In the genomic region with DNA sequence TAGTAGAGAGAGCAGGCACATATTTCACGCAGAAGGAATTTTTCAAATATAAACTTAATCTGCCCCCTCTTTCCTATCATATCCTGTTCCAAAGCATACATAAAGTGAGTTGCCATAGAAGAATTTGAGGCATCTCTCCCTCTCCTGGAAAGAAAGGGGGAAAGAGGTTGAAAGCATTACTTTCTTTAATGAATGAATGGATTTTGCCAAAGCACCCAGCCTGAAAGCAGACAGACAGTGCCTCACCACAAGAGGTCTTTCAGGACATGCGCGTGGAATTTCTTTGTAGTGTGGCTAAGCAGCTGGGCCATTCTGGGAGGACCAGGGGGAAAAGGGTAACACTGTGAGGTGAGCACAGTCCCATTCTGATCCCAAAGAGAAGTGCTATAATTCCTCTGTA, we compare ENCODE assay signal across 15 cellular contexts.
DNase-seq lines count a peak whose midpoint lies in the region; ATAC-seq and TF ChIP-seq lines count a peak whose summit lies in the region.
"Had no signal": no experiment of that assay in that cellular context is flagged by ENCODE, and none has a peak within 500 bp of the region (broad histone marks: within the 10 kb centered on the region; RNA-seq: fewer than 3 reads in every experiment).

No MANE protein-coding gene starts in this region.

- ATAC-seq in lower lobe of right lung = no peak
- ATAC-seq in Right ventricle myocardium inferior = no peak
- ATAC-seq: heart right ventricle had no signal

- H3K27ac ChIP-seq in HUES48 (ENCODE audit: low read depth, low read length) (peak overlapping the region; percentile 70), mesendoderm (ENCODE audit: low read depth, low read length) (no peak overlapping the region), lower lobe of right lung (no peak overlapping the region), ascending aorta (no peak overlapping the region)
- H3K27ac ChIP-seq: BLaER1 treated with 17β-estradiol and CSF1 and Interleukin-3, amounts not matched to agents 10 nM and 100 nM; heart right ventricle; KMS-11; sigmoid colon; thyroid gland had no signal

- no peak overlapping the region for H2BK5ac ChIP-seq in mesendoderm (ENCODE audit: low read length)

- DNase-seq in AG10803 (ENCODE audit: low read depth) (peak; percentile 94), ecto neural progenitor cell (ENCODE audit: low spot score) (peak; percentile 57), mesendoderm (peak; percentile 68), lower lobe of right lung (no peak), Right ventricle myocardium inferior (ENCODE audit: missing footprints) (no peak), ascending aorta (ENCODE audit: low spot score in 2 of 2) (no peak)
- no peak for DNase-seq in activated CD8-positive, alpha-beta memory T cell treated with anti-CD3 and anti-CD28 coated beads for 24 hours
- DNase-seq: heart right ventricle, NCI-H2171, sigmoid colon, T-helper 2 cell, thyroid gland had no signal

- H3K18ac ChIP-seq in mesendoderm (ENCODE audit: low read length) = no peak overlapping the region

- H3K9ac ChIP-seq in HUES48 (ENCODE audit: low read depth, low read length) (no peak overlapping the region), mesendoderm (ENCODE audit: low read length) (no peak overlapping the region)
- H3K9ac ChIP-seq: BLaER1 treated with 17β-estradiol and CSF1 and Interleukin-3, amounts not matched to agents 10 nM and 100 nM; KMS-11 had no signal

- intact Hi-C loops in lower lobe of right lung (cut with DNase I) (no loop called here), Right ventricle myocardium inferior (cut with DNase I) (no loop called here), ascending aorta (cut with DNase I) (no loop called here)

- H3K27me3 ChIP-seq in HUES48 (ENCODE audit: control insufficient read depth, insufficient read depth, low read length) = no peaks in the 10 kb centered on the region
- no peaks in the 10 kb centered on the region for H3K27me3 ChIP-seq in mesendoderm (ENCODE audit: insufficient read depth, low read length, poor library complexity)
- no peaks in the 10 kb centered on the region for H3K27me3 ChIP-seq in lower lobe of right lung (ENCODE audit: low read depth)
- no peaks in the 10 kb centered on the region for H3K27me3 ChIP-seq in ascending aorta
- H3K27me3 ChIP-seq: BLaER1 treated with 17β-estradiol and CSF1 and Interleukin-3, amounts not matched to agents 10 nM and 100 nM; heart right ventricle; sigmoid colon; thyroid gland had no signal

- no peak overlapping the region for H3K4me3 ChIP-seq in AG10803 (ENCODE audit: low read length)
- H3K4me3 ChIP-seq in HUES48 (ENCODE audit: low read depth, low read length) = no peak overlapping the region
- H3K4me3 ChIP-seq in mesendoderm (ENCODE audit: low read length) = no peak overlapping the region
- H3K4me3 ChIP-seq in lower lobe of right lung = no peak overlapping the region
- H3K4me3 ChIP-seq in ascending aorta = no peak overlapping the region
- H3K4me3 ChIP-seq: BLaER1 treated with 17β-estradiol and CSF1 and Interleukin-3, amounts not matched to agents 10 nM and 100 nM; heart right ventricle; sigmoid colon; thyroid gland had no signal

- H2BK120ac ChIP-seq in mesendoderm (ENCODE audit: low read depth, low read length) = no peak overlapping the region

- H3K9me3 ChIP-seq in HUES48 (ENCODE audit: control insufficient read depth, insufficient read depth, low read length) (no peaks in the 10 kb centered on the region), lower lobe of right lung (no peaks in the 10 kb centered on the region), ascending aorta (no peaks in the 10 kb centered on the region)
- H3K9me3 ChIP-seq: BLaER1 treated with 17β-estradiol and CSF1 and Interleukin-3, amounts not matched to agents 10 nM and 100 nM; heart right ventricle; sigmoid colon; thyroid gland had no signal

- TF ChIP-seq CTCF in AG10803 (conservative IDR thresholded peaks at IDR 0.05; ENCODE audit: low read length) (peak; percentile 46), lower lobe of right lung (IDR thresholded peaks at IDR 0.05) (no peak), ascending aorta (IDR thresholded peaks at IDR 0.05) (no peak)

- H4K8ac ChIP-seq in mesendoderm (ENCODE audit: low read depth, low read length) = no peak overlapping the region

- H3K56ac ChIP-seq in mesendoderm (ENCODE audit: low read length) = no peak overlapping the region

- no peak overlapping the region for H2BK15ac ChIP-seq in mesendoderm (replicated peaks; ENCODE audit: low read depth)

- H3K4me2 ChIP-seq in mesendoderm (ENCODE audit: low read length) = no peak overlapping the region
- H3K4me2 ChIP-seq: BLaER1 treated with 17β-estradiol and CSF1 and Interleukin-3, amounts not matched to agents 10 nM and 100 nM; KMS-11 had no signal

- H3K4me1 ChIP-seq in HUES48 (ENCODE audit: control insufficient read depth, insufficient read depth, low read length) (peaks cover 36% of the 10 kb centered on the region), mesendoderm (ENCODE audit: control insufficient read depth, low read depth, low read length) (no peaks in the 10 kb centered on the region), lower lobe of right lung (no peaks in the 10 kb centered on the region), ascending aorta (no peaks in the 10 kb centered on the region)
- H3K4me1 ChIP-seq: BLaER1 treated with 17β-estradiol and CSF1 and Interleukin-3, amounts not matched to agents 10 nM and 100 nM; thyroid gland had no signal

- no peak overlapping the region for H4K5ac ChIP-seq in mesendoderm (ENCODE audit: low read length)

- H3K79me2 ChIP-seq in mesendoderm (ENCODE audit: control insufficient read depth, insufficient read depth, low read length) = no peaks in the 10 kb centered on the region

- no peaks in the 10 kb centered on the region for H3K79me1 ChIP-seq in mesendoderm (ENCODE audit: low read length)

- H3K23ac ChIP-seq in mesendoderm (ENCODE audit: low read length) = no peak overlapping the region

- H3K36me3 ChIP-seq in HUES48 (ENCODE audit: control insufficient read depth, insufficient read depth, low read length) = no peaks in the 10 kb centered on the region
- H3K36me3 ChIP-seq in mesendoderm (ENCODE audit: control insufficient read depth, insufficient read depth, low read length) = no peaks in the 10 kb centered on the region
- H3K36me3 ChIP-seq in lower lobe of right lung = no peaks in the 10 kb centered on the region
- no peaks in the 10 kb centered on the region for H3K36me3 ChIP-seq in ascending aorta
- H3K36me3 ChIP-seq: BLaER1 treated with 17β-estradiol and CSF1 and Interleukin-3, amounts not matched to agents 10 nM and 100 nM; heart right ventricle; sigmoid colon; thyroid gland had no signal

- no peak overlapping the region for H3K4ac ChIP-seq in mesendoderm (ENCODE audit: low read depth, low read length)

- H2AK5ac ChIP-seq in mesendoderm (ENCODE audit: low read length) = no peak overlapping the region

- WGBS in mesendoderm (ENCODE audit: extremely low coverage, insufficient coverage, low lambda C conversion rate) = no CpG with 5 or more reads among the region's 3 CpGs

Comparison
In these comparisons a context has a peak if more than half of its experiments do, and no peak if none do; other contexts are left out.
1. DNase-seq: peak in AG10803 (single experiment), ecto neural progenitor cell (single experiment) and mesendoderm (single experiment); none in lower lobe of right lung (single experiment), Right ventricle myocardium inferior (single experiment), activated CD8-positive, alpha-beta memory T cell treated with anti-CD3 and anti-CD28 coated beads for 24 hours (single experiment) and ascending aorta (0 of 2).